13 cellular contexts compared by ENCODE assay signal in genomic region chr11:102494216-102494615, GRCh38. TPM values are rescaled to one million over a fixed set of nuclear protein-coding genes. Genes with fewer than 3 reads are reported as not detected.
A peak's percentile ranks its signal among the peaks of the same experiment; 100 is the strongest.
DNase-seq lines count a peak whose midpoint lies in the region; ATAC-seq, FAIRE-seq and TF ChIP-seq lines count a peak whose summit lies in the region.
"Had no signal": no experiment of that assay in that cellular context is flagged by ENCODE, and none has a peak within 500 bp of the region (broad histone marks: within the 10 kb centered on the region; RNA-seq: fewer than 3 reads in every experiment).

No MANE protein-coding gene starts in this region.

- peak overlapping the region; percentile 95 for H3K27ac ChIP-seq in Panc1 (ENCODE audit: low read length)
- peak overlapping the region in 1 of 4 donors; percentile 36 for H3K27ac ChIP-seq in pancreas
- no peak overlapping the region for H3K27ac ChIP-seq in adrenal gland
- H3K27ac ChIP-seq: coronary artery, parathyroid adenoma had no signal

- POLR2A ChIA-PET in Panc1 (lab: Charles Lee) = no interaction called here

- BruUV-seq in Panc1 (replicated peaks; lab: Mats Ljungman, UMichigan) = no TSS peak

- peak; percentile 77 for DNase-seq in ELR (ENCODE audit: low read depth)
- peak; percentile 64 for DNase-seq in Panc1 (ENCODE audit: low read depth, low spot score)
- peak; percentile 14 for DNase-seq in fibroblast of gingiva (ENCODE audit: low read depth)
- DNase-seq in pancreas = peak in 1 of 6 donors; percentile 62
- no peak for DNase-seq in SIG-M5 (lab: John Stamatoyannopoulos, UW)
- no peak for DNase-seq in progenitor cell of endocrine pancreas (ENCODE audit: low spot score, unreplicated experiment)
- no peak for DNase-seq in adrenal gland
- DNase-seq: activated CD4-positive, alpha-beta memory T cell treated with anti-CD3 and anti-CD28 coated beads, Interleukin-2, amount 10 ng/mL, durations not matched to agents 7 days and 5 days; activated naive CD4-positive, alpha-beta T cell treated with Interleukin-2 at 50 U/mL for 16 hours; CD4-positive, CD25-positive, alpha-beta regulatory T cell had no signal

- in situ Hi-C loops in Panc1 (cut with HindIII; ENCODE audit: low pct_unique_long_range_greater_than_20kb, low sequenced_read_pairs) = no loop called here

- no peak overlapping the region for H3K27ac Mint-ChIP-seq in progenitor cell of endocrine pancreas
- H3K27ac Mint-ChIP-seq: activated CD4-positive, alpha-beta memory T cell treated with anti-CD3 and anti-CD28 coated beads, Interleukin-2, amount 10 ng/mL, durations not matched to agents 7 days and 5 days; CD4-positive, CD25-positive, alpha-beta regulatory T cell had no signal

- H3K27me3 ChIP-seq in Panc1 (ENCODE audit: control insufficient read depth, insufficient read depth, low read length) (no peaks in the 10 kb centered on the region), pancreas (no peaks in the 10 kb centered on the region), adrenal gland (no peaks in the 10 kb centered on the region)

- ATAC-seq in Panc1 (peak; percentile 91), pancreas (peak; percentile 57 to 85 (median 76)), HG02763 (IDR thresholded peaks at IDR 0.05; ENCODE audit: unreplicated experiment) (no peak)

- WGBS in pancreas, 2 donors = 41 to 49% methylated on average over 6 of the region's 6 CpGs
- 81 to 89% (median 85%) methylated on average over 6 of the region's 6 CpGs for WGBS in adrenal gland, 4 donors

- FAIRE-seq in pancreas (lab: Jason Lieb, UNC) = no peak

- TF ChIP-seq CTCF in Panc1 (IDR thresholded peaks at IDR 0.05) = no peak
- TF ChIP-seq CTCF in pancreas (IDR thresholded peaks at IDR 0.05) = no peak
- TF ChIP-seq CTCF in progenitor cell of endocrine pancreas (IDR thresholded peaks at IDR 0.05; ENCODE audit: unreplicated experiment) = no peak
- TF ChIP-seq CTCF in adrenal gland (IDR thresholded peaks at IDR 0.05) = no peak

- TF ChIP-seq POLR2A in adrenal gland (IDR thresholded peaks at IDR 0.05) = no peak

- H3K4me1 ChIP-seq in Panc1 (ENCODE audit: control insufficient read depth, insufficient read depth, low read length) = peaks cover 36% of the 10 kb centered on the region
- peaks cover 0 to 10% (median 9%) of the 10 kb centered on the region in 3 donors for H3K4me1 ChIP-seq in pancreas
- no peaks in the 10 kb centered on the region for H3K4me1 ChIP-seq in adrenal gland (replicated peaks in 1 of 2)
- H3K4me1 ChIP-seq: parathyroid adenoma had no signal

- no peaks in the 10 kb centered on the region for H3K9me3 Mint-ChIP-seq in progenitor cell of endocrine pancreas (ENCODE audit: low read depth)
- H3K9me3 Mint-ChIP-seq: activated CD4-positive, alpha-beta memory T cell treated with anti-CD3 and anti-CD28 coated beads, Interleukin-2, amount 10 ng/mL, durations not matched to agents 7 days and 5 days; CD4-positive, CD25-positive, alpha-beta regulatory T cell had no signal

- CTCF ChIA-PET in Panc1 (lab: Charles Lee) = no interaction called here

- H3K4me3 ChIP-seq in Panc1 (ENCODE audit: low read depth in 2 of 2, low read length in 2 of 2) = no peak overlapping the region
- H3K4me3 ChIP-seq in pancreas = no peak overlapping the region
- H3K4me3 ChIP-seq in adrenal gland = no peak overlapping the region
- H3K4me3 ChIP-seq: coronary artery had no signal

- H3K36me3 ChIP-seq in Panc1 (ENCODE audit: control insufficient read depth, insufficient read depth, low read length) (no peaks in the 10 kb centered on the region), pancreas (no peaks in the 10 kb centered on the region), adrenal gland (replicated peaks in 1 of 2) (no peaks in the 10 kb centered on the region)

- intact Hi-C loops in Panc1 (cut with micrococcal nuclease; ENCODE audit: unreplicated experiment) = loop anchor here (2.0 to 5.0 kb wide), 2 partner anchors 119 to 207 kb away; no protein-coding TSS in a partner anchor
- intact Hi-C loops in pancreas (cut with DNase I) = loop anchor here in 1 of 3 donors (10.0 kb wide), 1 partner anchor 129 kb away; no protein-coding TSS in a partner anchor
- intact Hi-C loops in adrenal gland (cut with DNase I) = loop anchor here (5.0 to 10.0 kb wide), 2 partner anchors 152 to 209 kb away; no protein-coding TSS in a partner anchor

- H3K27me3 Mint-ChIP-seq in progenitor cell of endocrine pancreas = peaks cover 6% of the 10 kb centered on the region

- peaks cover 15% of the 10 kb centered on the region for H3K4me1 Mint-ChIP-seq in progenitor cell of endocrine pancreas (ENCODE audit: low read depth)

- no peaks in the 10 kb centered on the region for H3K36me3 Mint-ChIP-seq in progenitor cell of endocrine pancreas (ENCODE audit: insufficient read depth)
- H3K36me3 Mint-ChIP-seq: CD4-positive, CD25-positive, alpha-beta regulatory T cell had no signal

- H3K4me3 Mint-ChIP-seq in progenitor cell of endocrine pancreas (ENCODE audit: low read depth) = no peak overlapping the region
- H3K4me3 Mint-ChIP-seq: activated CD4-positive, alpha-beta memory T cell treated with anti-CD3 and anti-CD28 coated beads, Interleukin-2, amount 10 ng/mL, durations not matched to agents 7 days and 5 days; CD4-positive, CD25-positive, alpha-beta regulatory T cell had no signal

- H3K9me3 ChIP-seq in Panc1 (ENCODE audit: control insufficient read depth, insufficient read depth, low read depth, low read length) (no peaks in the 10 kb centered on the region), pancreas (no peaks in the 10 kb centered on the region), adrenal gland (replicated peaks in 1 of 3) (no peaks in the 10 kb centered on the region)

RNA-seq across cellular contexts. Expression of gene MMP7, which starts 36.3 kb away (rescaled TPM):
- total RNA-seq in Panc1 (2021; ENCODE audit: unreplicated experiment) (2.7 TPM), pancreas (100 to 1,000 TPM in 2 of 6 donors, 10 to 100 TPM in 4; 13.5 to 751 (median 34.2) TPM), progenitor cell of endocrine pancreas (not detected in 2 replicates), adrenal gland (under 1 TPM in 3 of 8 donors, not detected in 5; 0.39 to 0.61 (median 0.44) TPM)
- 1.7 TPM for polyA plus RNA-seq in Panc1 (2012; ENCODE audit: insufficient read length)
- polyA plus RNA-seq in pancreas (10 to 100 TPM; 34.4 to 68.1 TPM), adrenal gland (not detected)
- total RNA-seq: activated CD4-positive, alpha-beta memory T cell treated with anti-CD3 and anti-CD28 coated beads, Interleukin-2, amount 10 ng/mL, durations not matched to agents 7 days and 5 days; CD4-positive, CD25-positive, alpha-beta regulatory T cell had no signal

RNA-seq across cellular contexts. Expression of gene TMEM123, which starts 41.7 kb away (rescaled TPM):
- 383 TPM for total RNA-seq in Panc1 (2021; ENCODE audit: unreplicated experiment)
- polyA plus RNA-seq in Panc1 (2012; ENCODE audit: insufficient read length) = 252 TPM
- 100 to 1,000 TPM in 2 of 6 donors, 10 to 100 TPM in 4; 41.9 to 122 (median 63.0) TPM for total RNA-seq in pancreas
- polyA plus RNA-seq in pancreas = 10 to 100 TPM; 18.7 to 39.0 TPM
- total RNA-seq in progenitor cell of endocrine pancreas = 243 and 248 TPM in 2 replicates
- total RNA-seq in adrenal gland = 100 to 1,000 TPM in 6 of 8 donors, 10 to 100 TPM in 2; 82.0 to 169 (median 117) TPM
- 100 to 1,000 TPM in 1 of 3 donors, 10 to 100 TPM in 2; 19.2 to 284 (median 23.7) TPM for polyA plus RNA-seq in adrenal gland

Comparison
In these comparisons a context has a peak if more than half of its experiments do, and no peak if none do; other contexts are left out.
1. DNase-seq: peak in ELR (single experiment), Panc1 (single experiment) and fibroblast of gingiva (single experiment); none in SIG-M5 (single experiment), progenitor cell of endocrine pancreas (single experiment) and adrenal gland (0 of 7).